Comparison of ENCODE assay signal across 15 cellular contexts in the genomic region with DNA sequence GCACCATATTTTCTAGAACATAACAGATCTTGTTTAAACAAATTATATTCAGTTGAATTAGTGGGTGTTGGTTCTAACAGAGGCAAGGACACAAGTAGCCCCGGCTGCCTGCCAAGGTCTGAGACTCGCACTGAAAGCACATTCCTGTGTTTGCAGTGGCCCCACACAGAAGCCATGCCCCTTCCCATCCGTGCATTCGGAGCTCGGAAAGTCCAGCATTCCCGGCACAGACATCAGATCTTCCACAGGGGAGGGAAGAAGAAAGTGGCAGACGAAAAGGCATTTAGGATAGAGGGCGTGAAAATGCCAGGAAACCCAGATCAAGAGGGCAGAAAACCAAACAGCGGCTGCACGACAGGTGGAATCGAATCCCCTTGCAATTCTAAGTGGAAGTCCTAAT.
DNase-seq lines count a peak whose midpoint lies in the region; ATAC-seq and TF ChIP-seq lines count a peak whose summit lies in the region.
"Had no signal": no experiment of that assay in that cellular context is flagged by ENCODE, and none has a peak within 500 bp of the region (broad histone marks: within the 10 kb centered on the region; RNA-seq: fewer than 3 reads in every experiment).

No MANE protein-coding gene starts in this region.

- no peaks in the 10 kb centered on the region for H4K20me1 ChIP-seq in H9 (ENCODE audit: control insufficient read depth, insufficient read depth, insufficient read length)

- no peak overlapping the region for H2AK5ac ChIP-seq in H9 (ENCODE audit: insufficient read length, low read length)

- no peaks in the 10 kb centered on the region for H3K79me1 ChIP-seq in H9 (ENCODE audit: insufficient read depth, low read depth, low read length, poor library complexity, severe bottlenecking)

- peaks cover 0 to 8% of the 10 kb centered on the region in 2 experiments; a peak in 1 of 5 replicates for H3K9me3 Mint-ChIP-seq in H9
- peaks cover 5% of the 10 kb centered on the region for H3K9me3 Mint-ChIP-seq in chondrocyte (ENCODE audit: low read depth)
- H3K9me3 Mint-ChIP-seq: activated CD4-positive, alpha-beta memory T cell treated with anti-CD3 and anti-CD28 coated beads, Interleukin-2, amount 10 ng/mL, durations not matched to agents 7 days and 5 days; activated naive CD8-positive, alpha-beta T cell treated with anti-CD3 and anti-CD28 coated beads, Interleukin-2, amount 50 U/mL, for 24 hours; central memory CD8-positive, alpha-beta T cell; naive B cell had no signal

- H3K9me3 ChIP-seq in H9 (ENCODE audit: control insufficient read depth, low read depth, low read length) (no peaks in the 10 kb centered on the region), tibial artery (no peaks in the 10 kb centered on the region)

- H2BK15ac ChIP-seq in H9 (ENCODE audit: low read depth, low read length) = no peak overlapping the region

- H3K4me3 Mint-ChIP-seq in H9 (no peak overlapping the region), chondrocyte (ENCODE audit: unreplicated experiment) (peak overlapping the region; percentile 29)
- H3K4me3 Mint-ChIP-seq: activated CD4-positive, alpha-beta memory T cell treated with anti-CD3 and anti-CD28 coated beads, Interleukin-2, amount 10 ng/mL, durations not matched to agents 7 days and 5 days; activated naive CD8-positive, alpha-beta T cell treated with anti-CD3 and anti-CD28 coated beads, Interleukin-2, amount 50 U/mL, for 24 hours; central memory CD8-positive, alpha-beta T cell; naive B cell had no signal

- H3K4me3 ChIP-seq in tibial artery = no peak overlapping the region

- H3K27me3 Mint-ChIP-seq in H9 (ENCODE audit: low read depth) (no peaks in the 10 kb centered on the region), chondrocyte (ENCODE audit: low read depth) (peaks cover 7% of the 10 kb centered on the region)

- intact Hi-C loops in tibial artery (cut with DNase I; ENCODE audit: low total_unique reads) = no loop called here

- no peak overlapping the region for H3K23ac ChIP-seq in H9 (ENCODE audit: insufficient read length, low read depth, low read length)

- H3K23me2 ChIP-seq in H9 (ENCODE audit: insufficient read length, low read depth, low read length, poor library complexity, severe bottlenecking) = no peaks in the 10 kb centered on the region

- H3K27me3 ChIP-seq in H9 (ENCODE audit: insufficient read depth, low read length) (no peaks in the 10 kb centered on the region), tibial artery (peaks cover 0 to 41% of the 10 kb centered on the region in 2 donors)

- ATAC-seq in HG02973 (IDR thresholded peaks at IDR 0.05; ENCODE audit: unreplicated experiment) = no peak
- no peak for ATAC-seq in GM21825 (IDR thresholded peaks at IDR 0.05; ENCODE audit: unreplicated experiment)
- ATAC-seq: activated naive CD8-positive, alpha-beta T cell treated with anti-CD3 and anti-CD28 coated beads, Interleukin-2, amount 50 U/mL, for 24 hours had no signal

- H3K4ac ChIP-seq in H9 (ENCODE audit: low read depth, low read length) = no peak overlapping the region

- H3K4me2 ChIP-seq in H9 (ENCODE audit: insufficient read depth, insufficient read length, low read length) = no peak overlapping the region

- no peak overlapping the region for H4K8ac ChIP-seq in H9 (replicated peaks; ENCODE audit: insufficient read length, low read depth, low read length)

- no peaks in the 10 kb centered on the region for H3K36me3 ChIP-seq in tibial artery

- no peak overlapping the region for H4K91ac ChIP-seq in H9 (ENCODE audit: insufficient read length, low read depth, low read length)

- H2BK12ac ChIP-seq in H9 (ENCODE audit: insufficient read length, low read depth, low read length) = no peak overlapping the region

- peak; percentile 36 for DNase-seq in AG20443 (ENCODE audit: low spot score)
- DNase-seq in H9 = peak; percentile 20
- DNase-seq in chondrocyte (ENCODE audit: low spot score) = no peak
- peak; percentile 30 for DNase-seq in myocyte (ENCODE audit: low read depth)
- no peak for DNase-seq in NCI-H82 (lab: John Stamatoyannopoulos, UW)
- no peak for DNase-seq in tibial artery
- DNase-seq: activated CD4-positive, alpha-beta memory T cell treated with anti-CD3 and anti-CD28 coated beads, Interleukin-2, amount 10 ng/mL, durations not matched to agents 7 days and 5 days; activated naive CD8-positive, alpha-beta T cell treated with anti-CD3 and anti-CD28 coated beads, Interleukin-2, amount 50 U/mL, for 24 hours; GF-D8; GOT3; naive B cell; NCI-H1694 had no signal

- TF ChIP-seq CTCF in H9 (conservative IDR thresholded peaks at IDR 0.05) (no peak), chondrocyte (IDR thresholded peaks at IDR 0.05) (no peak), tibial artery (IDR thresholded peaks at IDR 0.05) (no peak)

- no peak overlapping the region for H3T11ph ChIP-seq in H9 (ENCODE audit: low read length)

- H2BK20ac ChIP-seq in H9 (ENCODE audit: low read depth, low read length, poor library complexity, severe bottlenecking) = no peak overlapping the region

- H3K27ac ChIP-seq in H9 (ENCODE audit: insufficient read length, low read depth, low read length) (no peak overlapping the region), tibial artery (no peak overlapping the region)

- no peak overlapping the region for H3K14ac ChIP-seq in H9 (ENCODE audit: insufficient read depth, low read length)

- H3K56ac ChIP-seq in H9 (ENCODE audit: insufficient read length, low read depth, low read length) = no peak overlapping the region

- H3K9ac ChIP-seq in H9 (ENCODE audit: extremely low read depth, insufficient read length, low read length) = no peak overlapping the region

- H3K27ac Mint-ChIP-seq in H9 = peak overlapping the region in 2 of 3 experiments; percentile 37 to 38; a peak in 3 of 7 replicates
- H3K27ac Mint-ChIP-seq in chondrocyte (ENCODE audit: unreplicated experiment) = no peak overlapping the region
- H3K27ac Mint-ChIP-seq: activated CD4-positive, alpha-beta memory T cell treated with anti-CD3 and anti-CD28 coated beads, Interleukin-2, amount 10 ng/mL, durations not matched to agents 7 days and 5 days; activated naive CD8-positive, alpha-beta T cell treated with anti-CD3 and anti-CD28 coated beads, Interleukin-2, amount 50 U/mL, for 24 hours had no signal

- H4K5ac ChIP-seq in H9 (ENCODE audit: insufficient read length, low read depth, low read length) = no peak overlapping the region

- no peak overlapping the region for H2BK120ac ChIP-seq in H9 (ENCODE audit: low read depth, low read length, poor library complexity, severe bottlenecking)

- no CpG with 5 or more reads among the region's 11 CpGs for WGBS in H9 (ENCODE audit: extremely low coverage, insufficient read length, low lambda C conversion rate)

- H3K4me1 Mint-ChIP-seq in H9 (peaks cover 17% of the 10 kb centered on the region in 2 experiments), chondrocyte (ENCODE audit: low read depth) (peaks cover 8% of the 10 kb centered on the region)

- H3K4me1 ChIP-seq in H9 (ENCODE audit: insufficient read depth, low read length) (0 out of 2 replicates have a peak, but pooled peaks cover 6% of the 10 kb centered on the region), tibial artery (no peaks in the 10 kb centered on the region)

- peak overlapping the region; percentile 86 for H3K18ac ChIP-seq in H9 (ENCODE audit: insufficient read length, low read depth, low read length)

- no peak overlapping the region for H2AFZ ChIP-seq in H9 (ENCODE audit: low read length)

- peaks cover 0 to 10% (median 5%) of the 10 kb centered on the region in 3 experiments; a peak in 4 of 7 replicates for H3K36me3 Mint-ChIP-seq in H9 (ENCODE audit: insufficient read depth in 1 of 3, low read depth in 3 of 3)
- peaks cover 3% of the 10 kb centered on the region for H3K36me3 Mint-ChIP-seq in chondrocyte (ENCODE audit: low read depth)
- H3K36me3 Mint-ChIP-seq: naive B cell had no signal

- H3K79me2 ChIP-seq in H9 (ENCODE audit: insufficient read depth, low read length) = no peaks in the 10 kb centered on the region

- H2BK5ac ChIP-seq in H9 (ENCODE audit: insufficient read length, low read length) = no peak overlapping the region

Comparison
In these comparisons a context has a peak if more than half of its experiments do, and no peak if none do; other contexts are left out.
1. DNase-seq: peak in AG20443 (single experiment), H9 (single experiment) and myocyte (single experiment); none in chondrocyte (single experiment), NCI-H82 (single experiment) and tibial artery (0 of 2).